8 cellular contexts compared by ENCODE assay signal in the genomic region with DNA sequence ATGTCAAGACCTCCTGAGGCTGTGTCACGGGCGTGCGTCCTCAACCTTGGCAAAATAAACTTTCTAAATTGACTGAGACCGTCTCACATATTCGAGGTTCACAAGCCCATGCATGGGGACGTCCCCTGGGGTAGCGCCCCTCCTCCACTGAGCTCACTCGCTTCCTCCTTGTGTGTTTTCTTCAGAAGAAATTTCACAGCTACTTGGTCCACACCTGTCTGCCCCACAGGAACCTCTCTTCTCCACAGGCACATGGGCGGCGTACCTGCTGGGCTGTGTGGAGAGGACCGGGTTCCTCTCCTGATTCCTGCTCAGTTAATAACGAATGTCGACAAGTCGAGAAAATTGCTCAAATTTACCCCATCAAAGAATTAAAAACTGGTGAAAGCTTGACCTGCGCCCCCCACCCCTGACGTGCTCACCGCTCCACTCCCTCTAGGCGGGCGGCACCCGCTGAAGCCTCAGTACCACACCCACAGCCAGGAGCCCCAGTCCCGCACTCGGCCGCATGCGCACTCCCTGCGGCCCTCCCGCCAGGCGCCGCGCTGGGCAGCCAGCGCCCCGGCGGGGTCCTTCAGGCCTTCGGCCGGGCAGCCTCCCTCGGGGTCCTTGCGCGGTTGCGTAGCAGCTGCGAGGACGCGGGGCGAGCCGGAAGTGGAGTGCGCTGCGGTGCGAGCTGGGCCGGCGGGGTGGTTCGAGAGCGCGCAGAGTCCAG. TPM values are rescaled to one million over a fixed set of nuclear protein-coding genes. Genes with fewer than 3 reads are reported as not detected.
A peak's percentile ranks its signal among the peaks of the same experiment; 100 is the strongest.
DNase-seq lines count a peak whose midpoint lies in the region; ATAC-seq and TF ChIP-seq lines count a peak whose summit lies in the region.
"Not testable (repeated sequence)": the region's sequence is repeated elsewhere in the genome, so short reads cannot be mapped to it uniquely, and the experiment has no call there.

A gene (plus strand): TSS at position 651 of the 715 bp plus-strand sequence. CDS start 1,341 bp downstream, outside the sequence.

- ATAC-seq in GM19035 (IDR thresholded peaks at IDR 0.05; ENCODE audit: unreplicated experiment) (peak; percentile 95), HG03064 (IDR thresholded peaks at IDR 0.05; ENCODE audit: low read depth, unreplicated experiment) (peak; percentile 92)
- ATAC-seq in activated T-helper 17 cell treated with anti-CD3 and anti-CD28 coated beads, Interleukin-2, amount 50 U/mL, for 72 hours (replicated peaks), result peak; percentile 97

- TF ChIP-seq CTCF in esophagus squamous epithelium (IDR thresholded peaks at IDR 0.05); mesothelial cell of epicardium (IDR thresholded peaks at IDR 0.05; ENCODE audit: unreplicated experiment): not testable (repeated sequence)

- intact Hi-C loops in esophagus squamous epithelium (cut with DNase I), result not testable (repeated sequence)

- peak within 1 kb of the TSS; percentile 31 to 66 (median 50) for H3K4me3 ChIP-seq in esophagus squamous epithelium

- peak within 1 kb of the TSS; percentile 34 to 76 (median 62) for H3K27ac ChIP-seq in esophagus squamous epithelium

- TF ChIP-seq POLR2A in esophagus squamous epithelium (IDR thresholded peaks at IDR 0.05), result not testable (repeated sequence)

- DNase-seq in AG08395 (ENCODE audit: low spot score) (peak; percentile 74), RKO (ENCODE audit: low spot score) (peak; percentile 76), mesothelial cell of epicardium (ENCODE audit: low spot score in 2 of 2, unreplicated experiment in 2 of 2) (peak; percentile 66 to 88)
- not testable (repeated sequence) for DNase-seq in esophagus squamous epithelium (lab: John Stamatoyannopoulos, UW)
- DNase-seq in stimulated activated CD4-positive, alpha-beta T cell treated with anti-CD3 and anti-CD28 coated beads, Interleukin-2, amount 100 ng/mL, for 48 hours, result peak; percentile 81 to 85

- not testable (repeated sequence) for H3K4me1 ChIP-seq in esophagus squamous epithelium

- H3K27me3 ChIP-seq in esophagus squamous epithelium, result not testable (repeated sequence)

- H3K9me3 ChIP-seq in esophagus squamous epithelium, result not testable (repeated sequence)

- not testable (repeated sequence) for H3K4me1 Mint-ChIP-seq in activated T-helper 17 cell treated with anti-CD3 and anti-CD28 coated beads, Interleukin-2, amount 50 U/mL, for 72 hours; mesothelial cell of epicardium

- H3K36me3 ChIP-seq in esophagus squamous epithelium, result peaks cover 0 to 25% (median 0%) of the 10 kb centered on the region in 3 donors

- peak within 1 kb of the TSS; percentile 93 for H3K4me3 Mint-ChIP-seq in activated T-helper 17 cell treated with anti-CD3 and anti-CD28 coated beads, Interleukin-2, amount 50 U/mL, for 72 hours
- H3K4me3 Mint-ChIP-seq in mesothelial cell of epicardium, result peak within 1 kb of the TSS; percentile 87

- not testable (repeated sequence) for H3K27me3 Mint-ChIP-seq in activated T-helper 17 cell treated with anti-CD3 and anti-CD28 coated beads, Interleukin-2, amount 50 U/mL, for 72 hours; mesothelial cell of epicardium (ENCODE audit: low read depth)

- WGBS in esophagus squamous epithelium, 2 donors, result 3% methylated on average over 7 of the region's 51 CpGs; no CpG with 5 or more reads in 1 of the 2 donors

- H3K36me3 Mint-ChIP-seq in activated T-helper 17 cell treated with anti-CD3 and anti-CD28 coated beads, Interleukin-2, amount 50 U/mL, for 72 hours (ENCODE audit: low read depth), result peaks cover 13% of the 10 kb centered on the region
- H3K36me3 Mint-ChIP-seq in mesothelial cell of epicardium, result not testable (repeated sequence)

- H3K9me3 Mint-ChIP-seq in activated T-helper 17 cell treated with anti-CD3 and anti-CD28 coated beads, Interleukin-2, amount 50 U/mL, for 72 hours; mesothelial cell of epicardium: not testable (repeated sequence)

- H3K27ac Mint-ChIP-seq in activated T-helper 17 cell treated with anti-CD3 and anti-CD28 coated beads, Interleukin-2, amount 50 U/mL, for 72 hours, result peak within 1 kb of the TSS; percentile 89
- H3K27ac Mint-ChIP-seq in mesothelial cell of epicardium, result peak within 1 kb of the TSS; percentile 50

RNA-seq across cellular contexts. Expression of the gene that starts here (rescaled TPM):
- 10 to 100 TPM in 1 of 2 donors, 1 to 10 TPM in 1; 8.1 to 14.2 TPM for total RNA-seq in activated T-helper 17 cell treated with anti-CD3 and anti-CD28 coated beads, Interleukin-2, amount 50 U/mL, for 72 hours
- 10 to 100 TPM in 1 of 4 donors, 1 to 10 TPM in 3; 3.1 to 14.7 (median 4.9) TPM for total RNA-seq in esophagus squamous epithelium
- 39.5 to 44.2 TPM (median 41.8 TPM) in 3 replicates for total RNA-seq in mesothelial cell of epicardium
